10 cellular contexts compared by ENCODE assay signal in the genomic region with DNA sequence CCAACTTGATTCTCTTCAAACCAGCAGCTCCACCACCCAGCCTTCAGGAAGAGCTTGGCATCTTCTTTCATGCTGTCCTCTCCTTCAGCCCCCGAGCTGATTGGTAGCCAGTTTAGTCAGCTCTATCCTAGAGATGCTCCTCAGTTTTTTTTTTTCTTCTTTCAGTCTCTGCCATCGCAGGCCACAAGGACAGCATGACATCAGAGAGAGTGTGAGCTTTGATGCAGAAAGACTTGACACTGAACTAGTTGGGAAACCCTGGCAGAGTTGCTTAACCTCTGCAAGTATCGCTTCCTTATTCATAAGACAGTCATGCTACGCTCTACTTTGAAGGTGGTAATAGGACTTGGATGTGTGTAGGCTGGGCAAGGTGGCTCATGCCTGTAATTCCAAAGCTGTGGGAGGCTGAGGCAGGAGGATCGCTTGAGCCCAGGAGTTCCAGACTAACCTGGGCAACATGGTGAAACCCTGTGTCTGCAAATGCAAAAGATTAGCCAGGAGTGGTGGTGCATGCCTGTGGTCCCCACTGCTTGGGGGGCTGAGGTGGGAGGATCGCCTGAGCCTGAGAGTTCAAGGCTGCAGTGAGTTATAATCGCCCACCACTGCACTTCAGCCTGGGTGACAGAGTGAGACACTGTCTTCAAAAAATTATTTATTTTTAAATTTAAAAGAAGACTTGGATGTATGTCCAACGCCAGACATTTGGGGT. TPM values are rescaled to one million over a fixed set of nuclear protein-coding genes. Genes with fewer than 3 reads are reported as not detected.
A peak's percentile ranks its signal among the peaks of the same experiment; 100 is the strongest.
DNase-seq lines count a peak whose midpoint lies in the region; ATAC-seq, FAIRE-seq and TF ChIP-seq lines count a peak whose summit lies in the region.
"Had no signal": no experiment of that assay in that cellular context is flagged by ENCODE, and none has a peak within 500 bp of the region (broad histone marks: within the 10 kb centered on the region; RNA-seq: fewer than 3 reads in every experiment).

No MANE protein-coding gene starts in this region.

- H3K9me3 Mint-ChIP-seq in Caco-2 (ENCODE audit: unreplicated experiment) (no peaks in the 10 kb centered on the region), immature natural killer cell (no peaks in the 10 kb centered on the region)

- peak; percentile 76 for FAIRE-seq in GM12892 (lab: Jason Lieb, UNC)

- H3K36me3 Mint-ChIP-seq in Caco-2 (ENCODE audit: insufficient read depth, unreplicated experiment) (no peaks in the 10 kb centered on the region), immature natural killer cell (no peaks in the 10 kb centered on the region)

- H3K36me3 ChIP-seq in left lung, result no peaks in the 10 kb centered on the region
- no peaks in the 10 kb centered on the region for H3K36me3 ChIP-seq in Caco-2 (ENCODE audit: control insufficient read depth, insufficient read depth, low read length)
- H3K36me3 ChIP-seq in effector memory CD4-positive, alpha-beta T cell (ENCODE audit: control insufficient read depth, insufficient read depth, low read length), result no peaks in the 10 kb centered on the region
- H3K36me3 ChIP-seq in transverse colon, result no peaks in the 10 kb centered on the region
- H3K36me3 ChIP-seq: vagina had no signal

- POLR2A ChIA-PET in Caco-2 (lab: Charles Lee), result no interaction called here

- H3K4me1 Mint-ChIP-seq in Caco-2 (ENCODE audit: low read depth, unreplicated experiment) (no peaks in the 10 kb centered on the region), immature natural killer cell (peaks cover 32 to 33% of the 10 kb centered on the region in 2 donors)

- no peaks in the 10 kb centered on the region for H3K9me3 ChIP-seq in left lung
- no peaks in the 10 kb centered on the region for H3K9me3 ChIP-seq in Caco-2
- no peaks in the 10 kb centered on the region for H3K9me3 ChIP-seq in effector memory CD4-positive, alpha-beta T cell (ENCODE audit: control insufficient read depth, low read length)
- H3K9me3 ChIP-seq in transverse colon, result no peaks in the 10 kb centered on the region
- H3K9me3 ChIP-seq: vagina had no signal

- in situ Hi-C loops in KBM-7 (cut with MboI; ENCODE audit: low pct_unique_long_range_greater_than_20kb, low sequenced_read_pairs) (no loop called here), transverse colon (cut with MboI; ENCODE audit: low pct_ligation_motif_present in 1 of 4, low pct_unique_long_range_greater_than_20kb in 1 of 4, low sequenced_read_pairs in 3 of 4) (no loop called here)

- H3K27me3 Mint-ChIP-seq in Caco-2 (ENCODE audit: insufficient read depth, unreplicated experiment), result peaks cover 32% of the 10 kb centered on the region
- peaks cover 0 to 12% (median 5%) of the 10 kb centered on the region in 3 donors for H3K27me3 Mint-ChIP-seq in immature natural killer cell (ENCODE audit: low read depth in 3 of 3)

- no peak for TF ChIP-seq EP300 in transverse colon (IDR thresholded peaks at IDR 0.05; ENCODE audit: low read depth)

- no peak overlapping the region for H3K27ac Mint-ChIP-seq in Caco-2 (ENCODE audit: unreplicated experiment)
- H3K27ac Mint-ChIP-seq in immature natural killer cell, result peak overlapping the region in 2 of 6 donors; percentile 6 to 53

- TF ChIP-seq POLR2A in GM12892 (IDR thresholded peaks at IDR 0.05; ENCODE audit: low read depth, low read length) (no peak), transverse colon (IDR thresholded peaks at IDR 0.05) (no peak)

- no TSS peak for BruUV-seq in Caco-2 (replicated peaks; lab: Mats Ljungman, UMichigan)

- 62 to 100% methylated on average over 1 to 8 of the region's 8 CpGs for WGBS in transverse colon (ENCODE audit: low coverage in 1 of 2), 2 donors

- CTCF ChIA-PET in Caco-2 (lab: Charles Lee), result interaction anchor here (1.2 kb wide), 1 partner anchor 155 kb away, joined by 6 read pairs; no protein-coding TSS in a partner anchor

- H3K4me3 Mint-ChIP-seq in Caco-2 (ENCODE audit: unreplicated experiment), result no peak overlapping the region
- H3K4me3 Mint-ChIP-seq in immature natural killer cell, result peak overlapping the region in 1 of 5 donors; percentile 15

- no peak for TF ChIP-seq CTCF in left lung (IDR thresholded peaks at IDR 0.05)
- TF ChIP-seq CTCF in Caco-2 (IDR thresholded peaks at IDR 0.05; ENCODE audit: insufficient read depth in 1 of 2, low read depth in 1 of 2, low read length in 1 of 2, severe bottlenecking in 1 of 2, unreplicated experiment in 1 of 2), result no peak
- TF ChIP-seq CTCF in transverse colon (IDR thresholded peaks at IDR 0.05), result no peak

- peak overlapping the region in 1 of 2 donors; percentile 73 for H3K27ac ChIP-seq in left lung
- no peak overlapping the region for H3K27ac ChIP-seq in effector memory CD4-positive, alpha-beta T cell (ENCODE audit: insufficient read depth, low read length, poor library complexity, severe bottlenecking)
- H3K27ac ChIP-seq in transverse colon, result no peak overlapping the region
- H3K27ac ChIP-seq: vagina had no signal

- H3K4me1 ChIP-seq in left lung (peaks cover 0 to 82% of the 10 kb centered on the region in 2 donors), Caco-2 (no peaks in the 10 kb centered on the region), transverse colon (no peaks in the 10 kb centered on the region)
- H3K4me1 ChIP-seq in effector memory CD4-positive, alpha-beta T cell (ENCODE audit: control insufficient read depth, insufficient read depth, low read length, poor library complexity, severe bottlenecking), result no peaks in the 10 kb centered on the region
- H3K4me1 ChIP-seq: vagina had no signal

- H3K27me3 ChIP-seq in left lung, result peaks cover 0 to 10% of the 10 kb centered on the region in 2 donors
- 0 out of 2 replicates have a peak, but pooled peaks cover 1% of the 10 kb centered on the region for H3K27me3 ChIP-seq in Caco-2 (replicated peaks; ENCODE audit: control insufficient read depth, insufficient read depth, low read length)
- H3K27me3 ChIP-seq in effector memory CD4-positive, alpha-beta T cell (replicated peaks; ENCODE audit: control insufficient read depth, insufficient read depth, low read length, poor library complexity, severe bottlenecking), result peaks cover 13% of the 10 kb centered on the region
- no peaks in the 10 kb centered on the region for H3K27me3 ChIP-seq in transverse colon
- H3K27me3 ChIP-seq: vagina had no signal

- ATAC-seq in GM21529 (IDR thresholded peaks at IDR 0.05; ENCODE audit: unreplicated experiment), result peak; percentile 87
- ATAC-seq in left lung, result peak; percentile 40

- intact Hi-C loops in left lung (cut with DNase I), result no loop called here
- intact Hi-C loops in Caco-2 (cut with micrococcal nuclease; ENCODE audit: unreplicated experiment), result no loop called here
- intact Hi-C loops in transverse colon (cut with DNase I; ENCODE audit: low total_unique reads), result no loop called here

- DNase-seq in GM12892 (ENCODE audit: insufficient read length) (no peak), KBM-7 (peak; percentile 47), left lung (peak in 1 of 2 donors; percentile 67), Caco-2 (no peak), immature natural killer cell (no peak), transverse colon (no peak)
- DNase-seq in effector memory CD4-positive, alpha-beta T cell, result no peak

- H3K4me3 ChIP-seq in left lung, result no peak overlapping the region
- H3K4me3 ChIP-seq in Caco-2 (ENCODE audit: low read depth, low read length), result no peak overlapping the region
- no peak overlapping the region for H3K4me3 ChIP-seq in effector memory CD4-positive, alpha-beta T cell (ENCODE audit: insufficient read depth, low read depth, low read length, poor library complexity, severe bottlenecking)
- H3K4me3 ChIP-seq in transverse colon, result no peak overlapping the region
- H3K4me3 ChIP-seq: vagina had no signal

RNA-seq across cellular contexts. Expression of gene CD300LB, which starts 2.6 kb away (rescaled TPM):
- 0.74 TPM for polyA plus RNA-seq in GM12892 (2012; ENCODE audit: missing spikeins)
- total RNA-seq in left lung, result 1 to 10 TPM in 1 of 2 donors, under 1 TPM in 1; 0.58 to 1.6 TPM
- total RNA-seq in Caco-2 (2022), result not detected in 2 replicates
- polyA plus RNA-seq in immature natural killer cell, result 1 to 10 TPM; 4.2 to 6.3 (median 5.5) TPM
- total RNA-seq in transverse colon, result under 1 TPM in 1 of 4 donors, not detected in 3; 0.41 TPM
- total RNA-seq: T-helper 1 cell treated with Interleukin-12 subunit alpha and Interleukin-12 subunit beta and Interleukin-4 antibody, amounts not matched to agents 30 ng/mL and 1 ng/mL, for 36 hours had no signal

RNA-seq across cellular contexts. Expression of gene CD300C, which starts 17.3 kb away (rescaled TPM):
- 0.17 TPM for polyA plus RNA-seq in GM12892 (2012; ENCODE audit: missing spikeins)
- total RNA-seq in left lung (10 to 100 TPM in 1 of 2 donors, 1 to 10 TPM in 1; 6.6 to 11.0 TPM), Caco-2 (2022) (not detected in 2 replicates), transverse colon (1 to 10 TPM in 1 of 4 donors, under 1 TPM in 2, not detected in 1; 0.27 to 5.2 (median 0.32) TPM)
- polyA plus RNA-seq in immature natural killer cell, result 10 to 100 TPM; 14.4 to 37.4 (median 21.2) TPM
- total RNA-seq: vagina had no signal

RNA-seq across cellular contexts. Expression of gene CD300H, which starts 38.7 kb away (rescaled TPM):
- not detected for polyA plus RNA-seq in GM12892 (2012; ENCODE audit: missing spikeins)
- total RNA-seq in left lung (under 1 TPM in 1 of 2 donors, not detected in 1; 0.76 TPM), Caco-2 (2022) (not detected in 2 replicates), transverse colon (not detected)
- polyA plus RNA-seq in immature natural killer cell, result 1 to 10 TPM in 2 of 3 donors, not detected in 1; 3.2 to 6.4 TPM
- total RNA-seq: T-helper 1 cell treated with Interleukin-12 subunit alpha and Interleukin-12 subunit beta and Interleukin-4 antibody, amounts not matched to agents 30 ng/mL and 1 ng/mL, for 36 hours; vagina had no signal
